ENCODE assay signal across 15 cellular contexts in genomic region chr5:95162231-95162992, GRCh38.
DNase-seq lines count a peak whose midpoint lies in the region; ATAC-seq, FAIRE-seq and TF ChIP-seq lines count a peak whose summit lies in the region.
"Had no signal": no experiment of that assay in that cellular context is flagged by ENCODE, and none has a peak within 500 bp of the region (broad histone marks: within the 10 kb centered on the region; RNA-seq: fewer than 3 reads in every experiment).

No MANE protein-coding gene starts in this region.

- FAIRE-seq in HepG2 (lab: Jason Lieb, UNC), result no peak
- FAIRE-seq: A204.1, D721Med had no signal

- TF ChIP-seq EP300 in HepG2 (IDR thresholded peaks at IDR 0.05; ENCODE audit: low read depth in 2 of 2, low read length in 2 of 2) (no peak), HepG2 (CRISPR knock-in tag; IDR thresholded peaks at IDR 0.05; ENCODE audit: borderline replicate concordance) (no peak)

- DNase-seq in NCI-H1105 treated with DMSO at 0.1 percent for 48 hours (lab: John Stamatoyannopoulos, UW) (peak; percentile 1), NCI-H1105 (lab: John Stamatoyannopoulos, UW) (no peak), MV-4-11 (lab: John Stamatoyannopoulos, UW) (peak; percentile 82), SIG-M5 (lab: John Stamatoyannopoulos, UW) (peak; percentile 15), HCEC 1CT (no peak), HepG2 (ENCODE audit: low spot score) (no peak)
- DNase-seq in activated CD4-positive, alpha-beta T cell treated with anti-CD3 and anti-CD28 coated beads for 48 hours, result no peak
- DNase-seq: activated CD4-positive, alpha-beta memory T cell treated with anti-CD3 and anti-CD28 coated beads, Interleukin-2, amount 10 ng/mL, durations not matched to agents 7 days and 5 days; activated gamma-delta T cell; NCI-H1436 treated with DMSO at 0.1 percent for 48 hours; T-helper 2 cell had no signal

- intact Hi-C loops in HepG2 (cut with micrococcal nuclease; ENCODE audit: unreplicated experiment), result no loop called here

- H3K9me3 ChIP-seq in neutrophil (no peaks in the 10 kb centered on the region), HepG2 (ENCODE audit: low read length) (no peaks in the 10 kb centered on the region)

- CTCF ChIA-PET in HepG2 (lab: Yijun Ruan, JAX; ENCODE audit: low intra/inter-chr PET ratio, low total read pairs), result no interaction called here

- H3K9ac ChIP-seq in HepG2 (ENCODE audit: insufficient read depth, low read depth, low read length), result no peak overlapping the region

- in situ Hi-C loops in HepG2 (cut with HindIII; ENCODE audit: extremely low pct_ligation_motif_present, low pct_unique_long_range_greater_than_20kb), result no loop called here

- no peaks in the 10 kb centered on the region for H3K79me2 ChIP-seq in HepG2 (ENCODE audit: insufficient read depth, low read length)

- no peaks in the 10 kb centered on the region for H3K27me3 ChIP-seq in neutrophil
- no peaks in the 10 kb centered on the region for H3K27me3 ChIP-seq in HepG2 (ENCODE audit: control insufficient read depth in 1 of 2, insufficient read depth in 2 of 2, low read length in 2 of 2)

- ATAC-seq in HepG2, result no peak
- ATAC-seq: Panc1 had no signal

- TF ChIP-seq CTCF in neutrophil (IDR thresholded peaks at IDR 0.05) (no peak), HepG2 (CRISPR knock-in tag; IDR thresholded peaks at IDR 0.05) (no peak)

- H3K4me3 ChIP-seq in neutrophil (ENCODE audit: low read depth in 1 of 2, low read length in 1 of 2) (no peak overlapping the region), HepG2 (replicated peaks in 1 of 3; ENCODE audit: insufficient read depth in 1 of 3, low read depth in 2 of 3, low read length in 3 of 3) (no peak overlapping the region)

- no peak overlapping the region for H2AFZ ChIP-seq in HepG2 (ENCODE audit: low read length)

- TF ChIP-seq POLR2A in HepG2 (IDR thresholded peaks at IDR 0.05; ENCODE audit: insufficient read depth in 1 of 2, low read depth in 2 of 2, low read length in 2 of 2), result no peak

- H4K20me1 ChIP-seq in HepG2 (ENCODE audit: insufficient read depth, low read length), result no peaks in the 10 kb centered on the region

- H3K36me3 ChIP-seq in neutrophil (no peaks in the 10 kb centered on the region), HepG2 (replicated peaks in 1 of 2; ENCODE audit: control insufficient read depth in 1 of 2, insufficient read depth in 2 of 2, low read length in 2 of 2) (no peaks in the 10 kb centered on the region)

- POLR2A ChIA-PET in HepG2 (lab: Yijun Ruan, JAX), result no interaction called here

- no TSS peak for BruUV-seq in HepG2 (replicated peaks; lab: Mats Ljungman, UMichigan)

- H3K27ac ChIP-seq in neutrophil (peak overlapping the region; percentile 63), HepG2 (ENCODE audit: extremely low read length, insufficient read depth, low read length) (no peak overlapping the region)

- TF ChIP-seq RAD21 in HepG2 (CRISPR knock-in tag; IDR thresholded peaks at IDR 0.05), result no peak

- no peak overlapping the region for H3K4me2 ChIP-seq in HepG2 (ENCODE audit: low read depth, low read length)

- H3K4me1 ChIP-seq in neutrophil (ENCODE audit: control insufficient read depth in 1 of 2, insufficient read depth in 1 of 2, low read depth in 1 of 2, low read length in 1 of 2), result peaks cover 12 to 21% of the 10 kb centered on the region in 2 experiments
- H3K4me1 ChIP-seq in HepG2 (ENCODE audit: insufficient read depth, low read length), result no peaks in the 10 kb centered on the region

TF ChIP-seq in HepG2, 621 proteins besides CTCF, POLR2A, EP300 and RAD21:
- TF ChIP-seq GLI4 (CRISPR knock-in tag; IDR thresholded peaks at IDR 0.05; ENCODE audit: borderline replicate concordance), result no peak
- TF ChIP-seq KLF16 (CRISPR knock-in tag; IDR thresholded peaks at IDR 0.05), result no peak
- TF ChIP-seq DDIT3 (CRISPR knock-in tag; IDR thresholded peaks at IDR 0.05), result no peak
- no peak for TF ChIP-seq FOXC1 (CRISPR knock-in tag; IDR thresholded peaks at IDR 0.05; ENCODE audit: borderline replicate concordance)

Comparison
In these comparisons a context has a peak if more than half of its experiments do, and no peak if none do; other contexts are left out.
1. DNase-seq: peak in NCI-H1105 treated with DMSO at 0.1 percent for 48 hours (single experiment), MV-4-11 (single experiment) and SIG-M5 (single experiment); none in NCI-H1105 (single experiment), HCEC 1CT (single experiment), HepG2 (single experiment) and activated CD4-positive, alpha-beta T cell treated with anti-CD3 and anti-CD28 coated beads for 48 hours (single experiment).